In genomic region chr4:4356106-4357041, GRCh38 we compare ENCODE assay signal across 1 cellular context.
TF ChIP-seq lines count a peak whose summit lies in the region.

No MANE protein-coding gene starts in this region.

TF ChIP-seq in K562, 482 proteins besides CTCF, POLR2A, EP300 and RAD21:
- TF ChIP-seq KAT7 (CRISPR knock-in tag; IDR thresholded peaks at IDR 0.05; ENCODE audit: borderline replicate concordance) (no peak), ILK (tag; IDR thresholded peaks at IDR 0.05; ENCODE audit: borderline replicate concordance, low read depth) (no peak), ZNF134 (CRISPR knock-in tag; conservative IDR thresholded peaks at IDR 0.05) (no peak), ZNF263 (CRISPR knock-in tag; IDR thresholded peaks at IDR 0.05; ENCODE audit: borderline replicate concordance) (peak; percentile 90), NRF1 (conservative IDR thresholded peaks at IDR 0.05 in 1 of 2, IDR thresholded peaks at IDR 0.05 in 1 of 2) (peak; percentile 29 to 44; a peak in 1 of 4 replicates), GATAD2A (IDR thresholded peaks at IDR 0.05) (no peak), EGR1 (conservative IDR thresholded peaks at IDR 0.05) (0 out of 2 replicates have a peak, but pooled peaks have one; percentile 5), ZNF121 (CRISPR knock-in tag; conservative IDR thresholded peaks at IDR 0.05) (no peak), SIRT6 (IDR thresholded peaks at IDR 0.05; ENCODE audit: low read depth, low read length) (no peak)
